7 cellular contexts compared by ENCODE assay signal in genomic region chr13:49540552-49540951, GRCh38. TPM values are rescaled to one million over a fixed set of nuclear protein-coding genes. Genes with fewer than 3 reads are reported as not detected.
DNase-seq lines count a peak whose midpoint lies in the region; ATAC-seq and TF ChIP-seq lines count a peak whose summit lies in the region.

No MANE protein-coding gene starts in this region.

- peaks cover 4% of the 10 kb centered on the region for H3K4me1 Mint-ChIP-seq in neural crest cell

- DNase-seq in M059J (ENCODE audit: low read depth) (peak; percentile 28), neural crest cell (ENCODE audit: low read depth, low spot score) (no peak), cerebellar cortex (ENCODE audit: low spot score) (no peak), NCI-H1417 treated with DMSO at 0.1 percent for 48 hours (lab: John Stamatoyannopoulos, UW) (no peak)
- peak; percentile 18 for DNase-seq in central memory CD4-positive, alpha-beta T cell
- no peak for DNase-seq in effector CD4-positive, alpha-beta T cell

- peak; percentile 57 for ATAC-seq in GM19023 (IDR thresholded peaks at IDR 0.05; ENCODE audit: unreplicated experiment)

- peak overlapping the region; percentile 52 for H3K27ac Mint-ChIP-seq in neural crest cell (ENCODE audit: unreplicated experiment)

- no peak overlapping the region for H3K4me3 Mint-ChIP-seq in neural crest cell

- no peaks in the 10 kb centered on the region for H3K9me3 Mint-ChIP-seq in neural crest cell

- no peak for TF ChIP-seq CTCF in neural crest cell (conservative IDR thresholded peaks at IDR 0.05)

- H3K27me3 Mint-ChIP-seq in neural crest cell (ENCODE audit: low read depth) = no peaks in the 10 kb centered on the region

- H3K36me3 Mint-ChIP-seq in neural crest cell (ENCODE audit: low read depth) = peaks cover 21% of the 10 kb centered on the region

RNA-seq across cellular contexts. Expression of gene PHF11, which starts 44.8 kb away (rescaled TPM):
- total RNA-seq in M059J (2014; rRNA removed; shearing (Covaris generic)) = 48.3 and 55.6 TPM in 2 replicates
- 12.0 and 14.9 TPM in 2 replicates for total RNA-seq in neural crest cell

RNA-seq across cellular contexts. Expression of gene RCBTB1, which starts 44.8 kb away (rescaled TPM):
- 8.2 and 12.2 TPM in 2 replicates for total RNA-seq in M059J (2014; rRNA removed; shearing (Covaris generic))
- 40.0 and 44.1 TPM in 2 replicates for total RNA-seq in neural crest cell

Comparison
In these comparisons a context has a peak if more than half of its experiments do, and no peak if none do; other contexts are left out.
1. DNase-seq: peak in M059J (single experiment) and central memory CD4-positive, alpha-beta T cell (single experiment); none in neural crest cell (single experiment), cerebellar cortex (single experiment), NCI-H1417 treated with DMSO at 0.1 percent for 48 hours (single experiment) and effector CD4-positive, alpha-beta T cell (single experiment).